Comparison of ENCODE assay signal across 14 cellular contexts in the genomic region with DNA sequence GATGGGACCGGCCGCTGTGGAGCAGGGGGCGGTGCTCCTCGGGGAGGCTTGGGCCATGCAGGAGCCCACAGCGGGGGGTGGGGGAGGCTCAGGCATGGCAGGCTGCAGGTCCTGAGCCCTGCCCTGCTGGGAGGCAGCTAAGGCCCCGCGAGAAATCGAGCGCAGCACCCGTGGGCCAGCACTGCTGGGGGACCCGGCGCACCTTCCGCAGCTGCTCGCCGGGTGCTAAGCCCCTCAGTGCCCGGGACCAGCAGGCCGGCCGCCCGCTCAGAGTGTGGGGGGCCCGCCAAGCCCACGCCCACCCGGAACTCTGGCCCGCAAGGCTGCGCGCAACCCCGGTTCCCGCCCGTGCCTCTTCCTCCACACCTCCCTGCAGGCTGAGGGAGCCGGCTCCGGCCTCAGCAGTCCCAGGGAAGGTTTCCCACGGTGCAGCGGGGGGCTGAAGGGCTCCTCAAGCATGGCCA.
DNase-seq lines count a peak whose midpoint lies in the region; ATAC-seq, FAIRE-seq and TF ChIP-seq lines count a peak whose summit lies in the region.
"Had no signal": no experiment of that assay in that cellular context is flagged by ENCODE, and none has a peak within 500 bp of the region (broad histone marks: within the 10 kb centered on the region; RNA-seq: fewer than 3 reads in every experiment).

No MANE protein-coding gene starts in this region.

- no peak overlapping the region for H3K56ac ChIP-seq in H1 (replicated peaks; ENCODE audit: insufficient read length, low read depth, low read length)

- H3K79me1 ChIP-seq in H1 (ENCODE audit: low read depth, low read length), result no peaks in the 10 kb centered on the region

- H2BK15ac ChIP-seq in H1 (ENCODE audit: low read length), result no peak overlapping the region

- H3K4ac ChIP-seq in H1 (replicated peaks; ENCODE audit: insufficient read length, low read depth, low read length), result no peak overlapping the region

- no peak overlapping the region for H2AFZ ChIP-seq in H1 (ENCODE audit: low read length)

- peak in 2 of 3 donors; percentile 48 to 59 for DNase-seq in right cardiac atrium
- DNase-seq in right atrium auricular region (ENCODE audit: low spot score), result no peak
- no peak for DNase-seq in H1 (ENCODE audit: low read depth in 1 of 2, low spot score in 2 of 2)
- peak; percentile 81 for DNase-seq in spleen
- DNase-seq in dorsolateral prefrontal cortex, result no peak
- no peak for DNase-seq in middle frontal gyrus (ENCODE audit: extremely low spot score, low spot score)
- no peak for DNase-seq in COLO829 (ENCODE audit: low spot score)
- DNase-seq in NOMO-1 treated with DMSO at 0.1 percent for 48 hours (lab: John Stamatoyannopoulos, UW; ENCODE audit: unreplicated experiment), result no peak
- DNase-seq: ACHN; BE2C; CD8-positive, alpha-beta memory T cell; H7 had no signal

- H3K4me3 ChIP-seq in right cardiac atrium (ENCODE audit: low read length), result no peak overlapping the region
- no peak overlapping the region for H3K4me3 ChIP-seq in right atrium auricular region
- H3K4me3 ChIP-seq in H1 (ENCODE audit: extremely low read depth in 1 of 4, insufficient read depth in 2 of 4, low read depth in 3 of 4, low read length in 4 of 4), result no peak overlapping the region
- H3K4me3 ChIP-seq in spleen, result no peak overlapping the region
- H3K4me3 ChIP-seq in dorsolateral prefrontal cortex, result no peak overlapping the region
- H3K4me3 ChIP-seq: GM12878 had no signal

- H2BK5ac ChIP-seq in H1 (ENCODE audit: low read depth, low read length), result no peak overlapping the region

- TF ChIP-seq EP300 in H1 (IDR thresholded peaks at IDR 0.05; ENCODE audit: borderline replicate concordance in 1 of 2, low read depth in 2 of 2, low read length in 2 of 2), result no peak

- H3K4me1 ChIP-seq in right cardiac atrium (ENCODE audit: control insufficient read depth, insufficient read depth, low read length) (peaks cover 13% of the 10 kb centered on the region), right atrium auricular region (peaks cover 0 to 26% of the 10 kb centered on the region in 2 donors), H1 (replicated peaks in 1 of 4; ENCODE audit: control insufficient read depth in 3 of 4, insufficient read depth in 4 of 4, low read length in 3 of 4) (peaks cover 0 to 4% (median 2%) of the 10 kb centered on the region in 4 experiments; a peak in 3 of 7 replicates), spleen (peaks cover 8 to 66% (median 41%) of the 10 kb centered on the region in 6 donors)

- TF ChIP-seq POLR2A in H1 (IDR thresholded peaks at IDR 0.05; ENCODE audit: control extremely low read depth in 1 of 2, low read depth in 2 of 2, low read length in 2 of 2) (no peak), spleen (IDR thresholded peaks at IDR 0.05) (no peak)

- no peak overlapping the region for H3K27ac ChIP-seq in right cardiac atrium (ENCODE audit: low read length)
- no peak overlapping the region for H3K27ac ChIP-seq in right atrium auricular region
- H3K27ac ChIP-seq in H1 (ENCODE audit: low read depth, low read length), result no peak overlapping the region
- peak overlapping the region in 3 of 8 donors; percentile 87 to 93 (median 87) for H3K27ac ChIP-seq in spleen
- no peak overlapping the region for H3K27ac ChIP-seq in dorsolateral prefrontal cortex

- no peaks in the 10 kb centered on the region for H3K36me3 ChIP-seq in right atrium auricular region
- H3K36me3 ChIP-seq in H1 (ENCODE audit: control insufficient read depth in 2 of 4, insufficient read depth in 4 of 4, low read length in 3 of 4), result no peaks in the 10 kb centered on the region
- no peaks in the 10 kb centered on the region for H3K36me3 ChIP-seq in spleen
- H3K36me3 ChIP-seq: BE2C had no signal

- no peak overlapping the region for H3K18ac ChIP-seq in H1 (ENCODE audit: extremely low read depth, low read length)

- no peak overlapping the region for H2BK120ac ChIP-seq in H1 (replicated peaks; ENCODE audit: low read depth, low read length)

- H3K9ac ChIP-seq in H1 (replicated peaks in 1 of 4; ENCODE audit: extremely low read depth in 1 of 4, low read depth in 3 of 4, low read length in 3 of 4), result no peak overlapping the region

- no peak for FAIRE-seq in H1 (lab: Jason Lieb, UNC)
- FAIRE-seq: GM12878, GM18507 had no signal

- no peak overlapping the region for H4K91ac ChIP-seq in H1 (replicated peaks; ENCODE audit: insufficient read length, low read length)

- no peak overlapping the region for H4K5ac ChIP-seq in H1 (ENCODE audit: insufficient read length, low read depth, low read length)

- H4K20me1 ChIP-seq in H1 (replicated peaks in 1 of 2; ENCODE audit: control insufficient read depth in 1 of 2, insufficient read depth in 2 of 2, low read length in 2 of 2), result no peaks in the 10 kb centered on the region

- H3K27me3 ChIP-seq in right cardiac atrium (ENCODE audit: control insufficient read depth, insufficient read depth), result no peaks in the 10 kb centered on the region
- H3K27me3 ChIP-seq in right atrium auricular region, result no peaks in the 10 kb centered on the region
- no peaks in the 10 kb centered on the region for H3K27me3 ChIP-seq in H1 (replicated peaks in 1 of 4; ENCODE audit: control insufficient read depth in 3 of 4, extremely low read depth in 1 of 4, insufficient read depth in 3 of 4, low read length in 3 of 4)
- H3K27me3 ChIP-seq in spleen (replicated peaks in 1 of 7), result no peaks in the 10 kb centered on the region
- H3K27me3 ChIP-seq in dorsolateral prefrontal cortex, result no peaks in the 10 kb centered on the region
- H3K27me3 ChIP-seq: BE2C had no signal

- H3K23me2 ChIP-seq in H1 (ENCODE audit: low read depth, low read length), result no peaks in the 10 kb centered on the region

- TF ChIP-seq CTCF in right atrium auricular region (IDR thresholded peaks at IDR 0.05) (no peak), H1 (IDR thresholded peaks at IDR 0.05; ENCODE audit: control extremely low read depth in 1 of 3, insufficient read depth in 1 of 3, low read depth in 1 of 3, low read length in 3 of 3) (no peak), spleen (IDR thresholded peaks at IDR 0.05 in 8 of 11, conservative IDR thresholded peaks at IDR 0.05 in 3 of 11) (no peak), dorsolateral prefrontal cortex (IDR thresholded peaks at IDR 0.05 in 54 of 56, conservative IDR thresholded peaks at IDR 0.05 in 2 of 56; ENCODE audit: low read depth in 1 of 56, partially characterized antibody in 56 of 56) (no peak)

- H4K8ac ChIP-seq in H1 (ENCODE audit: extremely low read depth, insufficient read depth, low read length), result peak overlapping the region; percentile 20; the same call in 1 of the 2 replicates

- H3K9me3 ChIP-seq in right cardiac atrium (ENCODE audit: control insufficient read depth, low read length) (no peaks in the 10 kb centered on the region), right atrium auricular region (no peaks in the 10 kb centered on the region), H1 (ENCODE audit: insufficient read depth in 2 of 2, low read depth in 1 of 2, low read length in 1 of 2) (peaks cover 0 to 5% of the 10 kb centered on the region in 2 experiments; a peak in 1 of 4 replicates), spleen (no peaks in the 10 kb centered on the region)
- H3K9me3 ChIP-seq: BE2C had no signal

- no peak overlapping the region for H2BK20ac ChIP-seq in H1 (ENCODE audit: low read length)

- intact Hi-C loops in right cardiac atrium (cut with DNase I) (loop anchor here in 2 of 4 donors (10.0 kb wide), 2 partner anchors 124 to 196 kb away; no protein-coding TSS in a partner anchor), spleen (cut with DNase I; ENCODE audit: low total_unique reads) (loop anchor here (10.0 kb wide), 1 partner anchor 124 kb away; no protein-coding TSS in a partner anchor), dorsolateral prefrontal cortex (cut with DNase I) (no loop called here)

- TF ChIP-seq RAD21 in H1 (IDR thresholded peaks at IDR 0.05 in 1 of 2, conservative IDR thresholded peaks at IDR 0.05 in 1 of 2; ENCODE audit: low read depth in 2 of 2, low read length in 2 of 2), result no peak

- no peak overlapping the region for H2AK5ac ChIP-seq in H1 (ENCODE audit: low read depth, low read length)

- CTCF ChIA-PET in H1 (lab: Charles Lee; ENCODE audit: partially characterized antibody), result interaction anchor here (0.6 to 1.7 kb wide), 6 partner anchors 8 to 196 kb away, joined by 3 to 5 read pairs (median 3); no protein-coding TSS in a partner anchor

- no peak overlapping the region for H2BK12ac ChIP-seq in H1 (ENCODE audit: low read depth, low read length)

- WGBS in right cardiac atrium, result 95% methylated on average over 32 of the region's 32 CpGs
- 93% methylated on average over 17 of the region's 32 CpGs; no CpG with 5 or more reads in 1 of the 2 experiments for WGBS in H1 (ENCODE audit: extremely low coverage in 1 of 2, insufficient coverage in 1 of 2, insufficient read length in 1 of 2, insufficient replicate concordance in 2 of 2, low coverage in 1 of 2, low lambda C conversion rate in 2 of 2, missing lambda C conversion rate in 1 of 2), 2 experiments
- 89 to 99% (median 96%) methylated on average over 14 to 32 of the region's 32 CpGs for WGBS in spleen, 5 donors

- no peak overlapping the region for H3K4me2 ChIP-seq in H1 (ENCODE audit: insufficient read depth in 1 of 2, low read depth in 2 of 2, low read length in 2 of 2)

- POLR2A ChIA-PET in H1 (lab: Charles Lee; ENCODE audit: partially characterized antibody), result no interaction called here

- no peak for ATAC-seq in right cardiac atrium
- ATAC-seq: GM12878 had no signal

- no peak overlapping the region for H3K14ac ChIP-seq in H1 (ENCODE audit: insufficient read length)

- H3K79me2 ChIP-seq in H1 (ENCODE audit: control insufficient read depth in 1 of 2, insufficient read depth in 2 of 2, low read length in 2 of 2), result no peaks in the 10 kb centered on the region; a peak in 1 of 4 replicates

- H3K23ac ChIP-seq in H1 (ENCODE audit: insufficient read length), result no peak overlapping the region

Comparison
In these comparisons a context has a peak if more than half of its experiments do, and no peak if none do; other contexts are left out.
1. DNase-seq: peak in right cardiac atrium (2 of 3) and spleen (single experiment); none in right atrium auricular region (single experiment), H1 (0 of 2), dorsolateral prefrontal cortex (0 of 10), middle frontal gyrus (single experiment), COLO829 (single experiment) and NOMO-1 treated with DMSO at 0.1 percent for 48 hours (single experiment).